Comparison of ENCODE assay signal across 22 cellular contexts in the genomic region with DNA sequence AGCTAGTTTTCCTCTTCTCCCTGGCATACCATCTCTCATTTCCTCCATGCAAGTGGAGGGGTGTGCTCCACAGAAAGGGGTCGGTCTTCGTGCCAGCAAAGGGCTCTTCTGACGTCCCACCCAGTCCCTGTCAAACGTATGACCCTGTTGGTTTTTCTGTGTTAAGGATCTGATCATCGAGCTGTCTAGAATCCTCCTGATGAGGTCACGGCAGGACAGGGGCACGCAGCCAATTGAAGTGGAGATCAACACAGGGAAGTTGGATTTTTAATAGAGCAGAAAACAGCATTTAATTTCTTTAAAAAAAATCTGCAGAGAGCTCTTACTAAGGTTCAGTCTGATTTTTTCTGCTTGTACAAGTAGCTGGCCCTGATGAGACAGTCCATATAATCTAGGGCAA.
"Had no signal": no experiment of that assay in that cellular context is flagged by ENCODE, and none has a peak within 500 bp of the region (broad histone marks: within the 10 kb centered on the region; RNA-seq: fewer than 3 reads in every experiment).

No MANE protein-coding gene starts in this region.

- H3K36me3 ChIP-seq: brain microvascular endothelial cell, gastrocnemius medialis, ovary, thoracic aorta, upper lobe of right lung had no signal

- H3K9me3 ChIP-seq: gastrocnemius medialis, mucosa of descending colon, ovary, psoas muscle, thoracic aorta, upper lobe of right lung had no signal

- ATAC-seq: activated CD8-positive, alpha-beta T cell treated with anti-CD3 and anti-CD28 coated beads for 36 hours; gastrocnemius medialis; mucosa of descending colon; psoas muscle; sciatic nerve; stimulated activated memory B cell treated with anti-CD40 and anti-IgM and Interleukin-4, amounts not matched to agents 10 μg/mL and 1 μg/mL and 100 μg/mL, for 72 hours; upper lobe of right lung had no signal

- H3K27ac ChIP-seq: brain microvascular endothelial cell, gastrocnemius medialis, ovary, psoas muscle, thoracic aorta, upper lobe of right lung had no signal

- H3K27me3 ChIP-seq: brain microvascular endothelial cell, ovary, upper lobe of right lung had no signal

- DNase-seq: activated CD8-positive, alpha-beta T cell treated with anti-CD3 and anti-CD28 coated beads for 36 hours; activated naive CD4-positive, alpha-beta T cell treated with Interleukin-2 at 50 U/mL for 16 hours; activated naive CD8-positive, alpha-beta T cell treated with anti-CD3 and anti-CD28 coated beads, Interleukin-2, amount 10 ng/mL, durations not matched to agents 7 days and 5 days; activated T-cell treated with anti-CD3 and anti-CD28 coated beads, Interleukin-2, amount 50 U/mL, for 24 hours; anterior cingulate cortex; brain microvascular endothelial cell; cortex of kidney; effector CD4-positive, alpha-beta T cell; gastrocnemius medialis; kidney; mesenchymal stem cell; mucosa of descending colon; naive B cell; psoas muscle; stimulated activated CD4-positive, alpha-beta T cell treated with anti-CD3 and anti-CD28 coated beads, Interleukin-4, amount 100 ng/mL, for 4 hours; T-helper 1 cell; T-helper 9 cell; upper lobe of right lung had no signal

- H3K4me1 ChIP-seq: gastrocnemius medialis, psoas muscle, upper lobe of right lung had no signal

- H3K4me3 ChIP-seq: gastrocnemius medialis, mucosa of descending colon, ovary, psoas muscle, thoracic aorta, upper lobe of right lung had no signal
